8 cellular contexts compared by ENCODE assay signal in genomic region chr19:4304509-4305252, GRCh38. TPM values are rescaled to one million over a fixed set of nuclear protein-coding genes. Genes with fewer than 3 reads are reported as not detected.
DNase-seq lines count a peak whose midpoint lies in the region; ATAC-seq and TF ChIP-seq lines count a peak whose summit lies in the region.

FSD1 (plus strand) TSS chr19:4304598; CDS start chr19:4304747, 149 bp downstream.

- WGBS in HUES64, result 2% methylated on average over 59 of the region's 63 CpGs

- H3K27me3 ChIP-seq in HUES64 (ENCODE audit: insufficient read depth, low read length) (no peaks in the 10 kb centered on the region), left lung (peaks cover 0 to 35% of the 10 kb centered on the region in 2 donors)

- H3K9me3 Mint-ChIP-seq in activated naive CD8-positive, alpha-beta T cell (ENCODE audit: low read depth), result no peaks in the 10 kb centered on the region

- no peak within 1 kb of the TSS for H3K9ac ChIP-seq in HUES64 (ENCODE audit: low read depth, low read length)
- no peak within 1 kb of the TSS for H3K9ac ChIP-seq in SK-N-MC (ENCODE audit: insufficient read length)

- peak within 1 kb of the TSS; percentile 43 for H3K4me3 ChIP-seq in HUES64 (ENCODE audit: low read length)
- peak within 1 kb of the TSS; percentile 69 for H3K4me3 ChIP-seq in SK-N-MC
- no peak within 1 kb of the TSS for H3K4me3 ChIP-seq in left lung

- H3K27ac ChIP-seq in HUES64 (ENCODE audit: low read depth, low read length), result no peak within 1 kb of the TSS
- no peak within 1 kb of the TSS for H3K27ac ChIP-seq in SK-N-MC
- no peak within 1 kb of the TSS for H3K27ac ChIP-seq in left lung

- DNase-seq in COR-L47 (lab: John Stamatoyannopoulos, UW) (peak; percentile 60), SK-N-MC (ENCODE audit: low read depth, low spot score) (no peak), iPS-NIHi11 (ENCODE audit: low spot score) (peak; percentile 99), left lung (no peak)
- DNase-seq in stimulated activated CD4-positive, alpha-beta T cell treated with anti-CD3 and anti-CD28 coated beads, TNF-alpha, amount 100 ng/mL, for 4 hours (ENCODE audit: low read depth in 3 of 3), result peak; percentile 28 to 49 (median 44)

- no peak for TF ChIP-seq CTCF in left lung (IDR thresholded peaks at IDR 0.05)

- H3K4me3 Mint-ChIP-seq in activated naive CD8-positive, alpha-beta T cell, result peak within 1 kb of the TSS; percentile 73

- H3K4me1 ChIP-seq in HUES64 (ENCODE audit: insufficient read depth, low read length) (peaks cover 9% of the 10 kb centered on the region), left lung (peaks cover 0 to 5% of the 10 kb centered on the region in 2 donors)

- no peaks in the 10 kb centered on the region for H3K27me3 Mint-ChIP-seq in activated naive CD8-positive, alpha-beta T cell

- ATAC-seq in left lung (no peak), HG03039 (IDR thresholded peaks at IDR 0.05; ENCODE audit: unreplicated experiment) (no peak)

- H3K36me3 ChIP-seq in HUES64 (ENCODE audit: insufficient read depth, low read length), result peaks cover 26% of the 10 kb centered on the region
- no peaks in the 10 kb centered on the region for H3K36me3 ChIP-seq in SK-N-MC (ENCODE audit: insufficient read depth, low read length)
- no peaks in the 10 kb centered on the region for H3K36me3 ChIP-seq in left lung

- no peaks in the 10 kb centered on the region for H3K36me3 Mint-ChIP-seq in activated naive CD8-positive, alpha-beta T cell

- peak within 1 kb of the TSS; percentile 22 for H3K27ac Mint-ChIP-seq in activated naive CD8-positive, alpha-beta T cell

- H3K4me1 Mint-ChIP-seq in activated naive CD8-positive, alpha-beta T cell (ENCODE audit: low read depth), result peaks cover 29% of the 10 kb centered on the region

- H3K9me3 ChIP-seq in HUES64 (ENCODE audit: insufficient read depth, low read depth, low read length) (no peaks in the 10 kb centered on the region), SK-N-MC (ENCODE audit: low read depth, low read length) (no peaks in the 10 kb centered on the region), left lung (no peaks in the 10 kb centered on the region)

- intact Hi-C loops in left lung (cut with DNase I), result no loop called here

RNA-seq across cellular contexts. Expression of gene FSD1, which starts in this region (rescaled TPM):
- polyA plus RNA-seq in HUES64 (2013, experiment 1 of 2), result 42.7 TPM
- polyA plus RNA-seq in HUES64 (2013, experiment 2 of 2), result 44.6 TPM
- total RNA-seq in left lung, result under 1 TPM in 1 of 2 donors, not detected in 1; 0.55 TPM

Comparison
In these comparisons a context has a peak if more than half of its experiments do, and no peak if none do; other contexts are left out.
1. DNase-seq: peak in COR-L47 (single experiment), iPS-NIHi11 (single experiment) and stimulated activated CD4-positive, alpha-beta T cell treated with anti-CD3 and anti-CD28 coated beads, TNF-alpha, amount 100 ng/mL, for 4 hours (3 of 3); none in SK-N-MC (single experiment) and left lung (0 of 2).
2. H3K4me3 ChIP-seq: peak in HUES64 (single experiment) and SK-N-MC (single experiment); none in left lung (0 of 2).